ENCODE assay signal across 19 cellular contexts in the genomic region with DNA sequence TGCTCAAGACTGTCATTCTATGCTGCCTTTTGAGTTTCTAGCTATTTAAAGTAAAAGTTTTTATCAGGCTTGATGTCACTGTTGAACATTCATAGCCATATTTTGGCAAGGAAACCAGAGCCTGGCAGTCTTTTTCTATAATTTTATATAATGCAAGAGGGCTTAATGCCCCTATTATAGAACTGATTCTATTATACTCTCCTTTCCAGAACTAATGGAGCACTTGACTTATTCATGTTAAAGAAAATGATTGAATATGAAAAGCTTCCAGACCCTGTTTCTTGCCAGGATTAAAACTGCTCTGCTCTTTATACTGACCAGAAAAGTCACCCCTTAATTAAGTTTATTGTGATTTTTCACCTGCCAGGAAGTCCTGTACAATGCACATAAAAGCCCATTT.
DNase-seq lines count a peak whose midpoint lies in the region; ATAC-seq and TF ChIP-seq lines count a peak whose summit lies in the region.
"Had no signal": no experiment of that assay in that cellular context is flagged by ENCODE, and none has a peak within 500 bp of the region (broad histone marks: within the 10 kb centered on the region; RNA-seq: fewer than 3 reads in every experiment).

No MANE protein-coding gene starts in this region.

- intact Hi-C loops in left ventricle myocardium superior (cut with micrococcal nuclease): no loop called here

- DNase-seq in NCI-H1436 (lab: John Stamatoyannopoulos, UW) (peak; percentile 68), NCI-H69 (lab: John Stamatoyannopoulos, UW) (peak; percentile 72), SK-N-DZ (ENCODE audit: low spot score) (peak; percentile 66), GM03348 (ENCODE audit: low spot score) (no peak), GM10248 (ENCODE audit: extremely low spot score) (no peak), left ventricle myocardium superior (no peak)
- no peak for DNase-seq in stimulated activated CD4-positive, alpha-beta T cell treated with anti-CD3 and anti-CD28 coated beads, Interleukin-2, amount 100 ng/mL, for 24 hours
- DNase-seq: CD8-positive, alpha-beta memory T cell; DMS153; DND-41; Karpas-422; NCI-H1694 treated with DMSO at 0.1 percent for 48 hours; NCI-H446; NCI-H524 treated with DMSO at 0.1 percent for 48 hours; SJCRH30; T-helper 1 cell had no signal

- POLR2A ChIA-PET in GM10248 (lab: Yijun Ruan, JAX): no interaction called here

- ATAC-seq in left ventricle myocardium superior: no peak
- ATAC-seq: HCT116, HepG2, Right ventricle myocardium inferior had no signal

- CTCF ChIA-PET in GM10248 (lab: Yijun Ruan, JAX): no interaction called here

- TF ChIP-seq CTCF in GM10248 (IDR thresholded peaks at IDR 0.05; ENCODE audit: control extremely low read depth, extremely low read depth, low read depth, missing control alignments): no peak

Comparison
In these comparisons a context has a peak if more than half of its experiments do, and no peak if none do; other contexts are left out.
1. DNase-seq: peak in NCI-H1436 (single experiment), NCI-H69 (single experiment) and SK-N-DZ (single experiment); none in GM03348 (single experiment), GM10248 (single experiment), left ventricle myocardium superior (single experiment) and stimulated activated CD4-positive, alpha-beta T cell treated with anti-CD3 and anti-CD28 coated beads, Interleukin-2, amount 100 ng/mL, for 24 hours (0 of 2).